8 cellular contexts compared by ENCODE assay signal in genomic region chr17:78130439-78131101, GRCh38. TPM values are rescaled to one million over a fixed set of nuclear protein-coding genes. Genes with fewer than 3 reads are reported as not detected.
DNase-seq lines count a peak whose midpoint lies in the region; ATAC-seq and TF ChIP-seq lines count a peak whose summit lies in the region.

A gene with protein sequence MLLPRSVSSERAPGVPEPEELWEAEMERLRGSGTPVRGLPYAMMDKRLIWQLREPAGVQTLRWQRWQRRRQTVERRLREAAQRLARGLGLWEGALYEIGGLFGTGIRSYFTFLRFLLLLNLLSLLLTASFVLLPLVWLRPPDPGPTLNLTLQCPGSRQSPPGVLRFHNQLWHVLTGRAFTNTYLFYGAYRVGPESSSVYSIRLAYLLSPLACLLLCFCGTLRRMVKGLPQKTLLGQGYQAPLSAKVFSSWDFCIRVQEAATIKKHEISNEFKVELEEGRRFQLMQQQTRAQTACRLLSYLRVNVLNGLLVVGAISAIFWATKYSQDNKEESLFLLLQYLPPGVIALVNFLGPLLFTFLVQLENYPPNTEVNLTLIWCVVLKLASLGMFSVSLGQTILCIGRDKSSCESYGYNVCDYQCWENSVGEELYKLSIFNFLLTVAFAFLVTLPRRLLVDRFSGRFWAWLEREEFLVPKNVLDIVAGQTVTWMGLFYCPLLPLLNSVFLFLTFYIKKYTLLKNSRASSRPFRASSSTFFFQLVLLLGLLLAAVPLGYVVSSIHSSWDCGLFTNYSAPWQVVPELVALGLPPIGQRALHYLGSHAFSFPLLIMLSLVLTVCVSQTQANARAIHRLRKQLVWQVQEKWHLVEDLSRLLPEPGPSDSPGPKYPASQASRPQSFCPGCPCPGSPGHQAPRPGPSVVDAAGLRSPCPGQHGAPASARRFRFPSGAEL (plus strand): TSS chr17:78130771. CDS start chr17:78131589, 818 bp downstream.

- no peaks in the 10 kb centered on the region for H3K9me2 ChIP-seq in GM23248 (ENCODE audit: insufficient read depth)

- H3K4me1 ChIP-seq in BLaER1 treated with 17β-estradiol and CSF1 and Interleukin-3, amounts not matched to agents 10 nM and 100 nM = peaks cover 74 to 93% (median 84%) of the 10 kb centered on the region in 10 experiments
- peaks cover 27% of the 10 kb centered on the region for H3K4me1 ChIP-seq in neural progenitor cell
- 0 out of 2 replicates have a peak, but pooled peaks cover 3% of the 10 kb centered on the region for H3K4me1 ChIP-seq in GM23248 (ENCODE audit: insufficient read depth)

- peaks cover 15% of the 10 kb centered on the region for H3F3A ChIP-seq in neural progenitor cell (ENCODE audit: low read depth)
- H3F3A ChIP-seq in GM23248 (ENCODE audit: insufficient read depth) = no peaks in the 10 kb centered on the region; the same call in 1 of the 2 replicates

- ATAC-seq in HG02885 (IDR thresholded peaks at IDR 0.05; ENCODE audit: poor library complexity, unreplicated experiment) = peak; percentile 21

- 79 to 80% methylated on average over 10 of the region's 10 CpGs for WGBS in GM23248 (ENCODE audit: low coverage in 1 of 2, low lambda C conversion rate in 2 of 2, missing lambda C conversion rate in 2 of 2), 2 experiments

- peak within 1 kb of the TSS; percentile 94 to 100 (median 99) for H3K4me2 ChIP-seq in BLaER1 treated with 17β-estradiol and CSF1 and Interleukin-3, amounts not matched to agents 10 nM and 100 nM
- H3K4me2 ChIP-seq in neural progenitor cell = peak within 1 kb of the TSS; percentile 78
- no peak within 1 kb of the TSS for H3K4me2 ChIP-seq in GM23248 (ENCODE audit: unreplicated experiment)

- H3K79me2 ChIP-seq in neural progenitor cell (ENCODE audit: low read depth) (no peaks in the 10 kb centered on the region), GM23248 (ENCODE audit: insufficient read depth) (no peaks in the 10 kb centered on the region)

- no peak for TF ChIP-seq CTCF in neural progenitor cell (IDR thresholded peaks at IDR 0.05)

- H3K27ac ChIP-seq in BLaER1 treated with 17β-estradiol and CSF1 and Interleukin-3, amounts not matched to agents 10 nM and 100 nM = peak within 1 kb of the TSS; percentile 61 to 95 (median 89)
- H3K27ac ChIP-seq in neural progenitor cell (no peak within 1 kb of the TSS), GM23248 (no peak within 1 kb of the TSS)

- in situ Hi-C loops in GM23248 (cut with MboI) = no loop called here

- no peaks in the 10 kb centered on the region for H3K9me3 ChIP-seq in BLaER1 treated with 17β-estradiol and CSF1 and Interleukin-3, amounts not matched to agents 10 nM and 100 nM (replicated peaks in 1 of 11)
- no peaks in the 10 kb centered on the region for H3K9me3 ChIP-seq in neural progenitor cell (ENCODE audit: low read depth)
- no peaks in the 10 kb centered on the region for H3K9me3 ChIP-seq in GM23248 (ENCODE audit: low read depth)

- peaks cover 73% of the 10 kb centered on the region for H3K36me3 Mint-ChIP-seq in dendritic cell treated with granulocyte-macrophage colony-stimulating factor and Interleukin-4, amounts not matched to agents 40 ng/mL and 50 ng/mL, for 4 days (ENCODE audit: low read depth)
- H3K36me3 Mint-ChIP-seq in neural progenitor cell = no peaks in the 10 kb centered on the region

- H3K9ac ChIP-seq in BLaER1 treated with 17β-estradiol and CSF1 and Interleukin-3, amounts not matched to agents 10 nM and 100 nM = peak within 1 kb of the TSS; percentile 70 to 95 (median 89)
- no peak within 1 kb of the TSS for H3K9ac ChIP-seq in neural progenitor cell
- no peak within 1 kb of the TSS for H3K9ac ChIP-seq in GM23248

- peak within 1 kb of the TSS; percentile 93 for H3K27ac Mint-ChIP-seq in dendritic cell treated with granulocyte-macrophage colony-stimulating factor and Interleukin-4, amounts not matched to agents 40 ng/mL and 50 ng/mL, for 4 days
- H3K27ac Mint-ChIP-seq in neural progenitor cell = no peak within 1 kb of the TSS

- DNase-seq in T-helper 9 cell (peak; percentile 66), neural progenitor cell (ENCODE audit: low spot score) (no peak), DMS79 (lab: John Stamatoyannopoulos, UW) (no peak), AG08396 (ENCODE audit: low spot score) (no peak), GM23248 (no peak)

- H3K27me3 Mint-ChIP-seq in dendritic cell treated with granulocyte-macrophage colony-stimulating factor and Interleukin-4, amounts not matched to agents 40 ng/mL and 50 ng/mL, for 4 days = peaks cover 3% of the 10 kb centered on the region
- H3K27me3 Mint-ChIP-seq in neural progenitor cell (ENCODE audit: insufficient read depth, low read depth) = peaks cover 25% of the 10 kb centered on the region

- intact Hi-C loops in dendritic cell treated with granulocyte-macrophage colony-stimulating factor and Interleukin-4, amounts not matched to agents 40 ng/mL and 50 ng/mL, for 4 days (cut with micrococcal nuclease) = loop anchor here (5.0 kb wide), 1 partner anchor 42 kb away; no protein-coding TSS in a partner anchor

- H3K9me3 Mint-ChIP-seq in dendritic cell treated with granulocyte-macrophage colony-stimulating factor and Interleukin-4, amounts not matched to agents 40 ng/mL and 50 ng/mL, for 4 days = no peaks in the 10 kb centered on the region
- H3K9me3 Mint-ChIP-seq in neural progenitor cell = no peaks in the 10 kb centered on the region

- peak within 1 kb of the TSS; percentile 60 to 94 (median 83) for H3K4me3 ChIP-seq in BLaER1 treated with 17β-estradiol and CSF1 and Interleukin-3, amounts not matched to agents 10 nM and 100 nM
- H3K4me3 ChIP-seq in neural progenitor cell = peak within 1 kb of the TSS; percentile 41
- no peak within 1 kb of the TSS for H3K4me3 ChIP-seq in GM23248

- peaks cover 85% of the 10 kb centered on the region for H3K4me1 Mint-ChIP-seq in dendritic cell treated with granulocyte-macrophage colony-stimulating factor and Interleukin-4, amounts not matched to agents 40 ng/mL and 50 ng/mL, for 4 days (ENCODE audit: low read depth)
- H3K4me1 Mint-ChIP-seq in neural progenitor cell = peaks cover 14% of the 10 kb centered on the region

- no peak within 1 kb of the TSS for H2AFZ ChIP-seq in neural progenitor cell (replicated peaks)
- no peak within 1 kb of the TSS for H2AFZ ChIP-seq in GM23248

- peaks cover 9 to 41% (median 20%) of the 10 kb centered on the region in 11 experiments; a peak in 21 of 22 replicates for H3K36me3 ChIP-seq in BLaER1 treated with 17β-estradiol and CSF1 and Interleukin-3, amounts not matched to agents 10 nM and 100 nM
- H3K36me3 ChIP-seq in neural progenitor cell (no peaks in the 10 kb centered on the region), GM23248 (ENCODE audit: low read depth) (no peaks in the 10 kb centered on the region)

- H4K20me1 ChIP-seq in BLaER1 treated with 17β-estradiol and CSF1 and Interleukin-3, amounts not matched to agents 10 nM and 100 nM = peaks cover 0 to 54% (median 33%) of the 10 kb centered on the region in 11 experiments; a peak in 17 of 22 replicates
- H4K20me1 ChIP-seq in neural progenitor cell (ENCODE audit: low read depth) (peaks cover 5% of the 10 kb centered on the region), GM23248 (ENCODE audit: insufficient read depth) (no peaks in the 10 kb centered on the region)

- peak within 1 kb of the TSS; percentile 84 for H3K4me3 Mint-ChIP-seq in dendritic cell treated with granulocyte-macrophage colony-stimulating factor and Interleukin-4, amounts not matched to agents 40 ng/mL and 50 ng/mL, for 4 days
- peak within 1 kb of the TSS; percentile 73 for H3K4me3 Mint-ChIP-seq in neural progenitor cell

- no peaks in the 10 kb centered on the region for H3K27me3 ChIP-seq in BLaER1 treated with 17β-estradiol and CSF1 and Interleukin-3, amounts not matched to agents 10 nM and 100 nM
- H3K27me3 ChIP-seq in neural progenitor cell (peaks cover 76% of the 10 kb centered on the region), GM23248 (replicated peaks; ENCODE audit: insufficient read depth) (peaks cover 43% of the 10 kb centered on the region)

RNA-seq across cellular contexts. Expression of the gene that starts here (rescaled TPM):
- total RNA-seq in neural progenitor cell (ENCODE audit: low replicate concordance) = 0.09 TPM in 1 of 2 replicates, not detected in the other
- not detected in 2 replicates for total RNA-seq in GM23248 (2014; rRNA removed; shearing (Covaris generic))
- 0.09 TPM in 1 of 2 replicates, not detected in the other for polyA plus RNA-seq in GM23248 (2016; fragmentation: Nextera tagmentation; extraction: Ambion mirVana)

Comparison
In these comparisons a context has a peak if more than half of its experiments do, and no peak if none do; other contexts are left out.
1. H3K27ac ChIP-seq: peak in BLaER1 treated with 17β-estradiol and CSF1 and Interleukin-3, amounts not matched to agents 10 nM and 100 nM (11 of 11); none in neural progenitor cell (single experiment) and GM23248 (single experiment).
2. H3K9ac ChIP-seq: peak in BLaER1 treated with 17β-estradiol and CSF1 and Interleukin-3, amounts not matched to agents 10 nM and 100 nM (11 of 11); none in neural progenitor cell (single experiment) and GM23248 (single experiment).